In the genomic region with DNA sequence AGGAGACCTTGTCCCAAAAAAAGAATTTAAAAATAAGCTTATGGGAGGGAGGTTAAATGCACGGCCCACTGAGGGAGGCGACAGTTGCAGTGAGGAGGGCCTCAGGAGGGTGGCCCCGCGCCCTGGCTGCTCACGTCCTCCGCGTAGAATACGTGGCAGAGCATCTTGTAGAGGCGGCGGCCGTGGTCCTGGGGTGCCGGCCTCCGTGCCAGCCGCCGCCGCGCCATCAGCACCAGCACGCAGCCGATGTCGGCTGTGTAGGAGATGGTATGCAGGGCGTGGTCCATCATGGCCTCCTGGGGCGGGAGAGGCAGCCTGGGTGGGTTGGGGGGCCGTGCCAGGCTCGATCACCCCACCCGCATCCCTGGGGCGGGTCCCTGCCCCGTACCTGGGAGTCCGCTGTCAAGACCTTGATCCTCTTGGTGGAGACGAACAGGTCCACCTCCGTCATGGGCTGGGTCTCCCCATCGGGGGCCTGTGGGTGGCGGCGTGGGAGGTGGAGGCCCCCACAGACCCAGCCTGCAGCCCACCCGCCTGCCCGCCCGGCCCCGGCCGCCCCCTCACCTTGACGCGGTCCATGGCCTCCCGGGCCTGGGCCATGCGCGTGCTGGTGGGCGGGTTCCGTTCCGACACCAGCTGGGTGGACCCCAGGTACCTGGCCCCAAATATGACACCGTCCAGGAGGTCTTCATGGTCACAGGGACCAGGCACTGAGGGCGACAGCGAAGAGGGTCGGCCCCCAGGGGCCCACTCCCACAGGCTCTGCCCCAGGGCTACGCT, we compare ENCODE assay signal across 29 cellular contexts. TPM values are rescaled to one million over a fixed set of nuclear protein-coding genes. Genes with fewer than 3 reads are reported as not detected.
"Had no signal": no experiment of that assay in that cellular context is flagged by ENCODE, and none has a peak within 500 bp of the region (broad histone marks: within the 10 kb centered on the region; RNA-seq: fewer than 3 reads in every experiment).

No MANE protein-coding gene starts in this region.

- ATAC-seq: Right ventricle myocardium inferior had no signal

- H3K4me2 ChIP-seq: PC-9, SK-N-SH had no signal

- DNase-seq: KBM-7; MV-4-11; NCI-H1048; NCI-H1105; NCI-H1417; NCI-H146; NCI-H1694 treated with DMSO at 0.1 percent for 48 hours; NCI-H1930; NCI-H2081; NCI-H2107; NCI-H2171; NCI-H226; NCI-H446; NCI-H510A; NCI-H524 treated with DMSO at 0.1 percent for 48 hours; NCI-H69; NCI-H774; NK-92 treated with Interleukin-12 subunit alpha and Interleukin-12 subunit beta, amount 100 ng/mL, for 24 hours; OCI-M1; PC-9; Peyer's patch; SK-N-SH; SW 1271 had no signal

- H2AFZ ChIP-seq: PC-9 had no signal

- H3K4me3 ChIP-seq: PC-9, Peyer's patch had no signal

- H3K9ac ChIP-seq: SK-N-SH had no signal

- H3K27me3 ChIP-seq: Peyer's patch had no signal

- H3K9me3 ChIP-seq: Peyer's patch, SK-N-SH had no signal

- H3K27ac ChIP-seq: PC-9, Peyer's patch had no signal

RNA-seq across cellular contexts. Expression of a gene that starts 18.2 kb away (rescaled TPM):
- total RNA-seq: HT1080, LHCN-M2, MCF 10A, PC-9, Peyer's patch, Right ventricle myocardium inferior, RPMI7951, SK-MEL-5 had no signal
- polyA plus RNA-seq: SK-N-SH had no signal

RNA-seq across cellular contexts. Expression of a gene that starts 32.4 kb away (rescaled TPM):
- total RNA-seq: HT1080, LHCN-M2, MCF 10A, PC-9, RPMI7951 had no signal
- polyA plus RNA-seq: SK-N-SH had no signal

RNA-seq across cellular contexts. Expression of a gene that starts 45.6 kb away (rescaled TPM):
- total RNA-seq: HT1080, LHCN-M2, RPMI7951 had no signal
